In the genomic region with DNA sequence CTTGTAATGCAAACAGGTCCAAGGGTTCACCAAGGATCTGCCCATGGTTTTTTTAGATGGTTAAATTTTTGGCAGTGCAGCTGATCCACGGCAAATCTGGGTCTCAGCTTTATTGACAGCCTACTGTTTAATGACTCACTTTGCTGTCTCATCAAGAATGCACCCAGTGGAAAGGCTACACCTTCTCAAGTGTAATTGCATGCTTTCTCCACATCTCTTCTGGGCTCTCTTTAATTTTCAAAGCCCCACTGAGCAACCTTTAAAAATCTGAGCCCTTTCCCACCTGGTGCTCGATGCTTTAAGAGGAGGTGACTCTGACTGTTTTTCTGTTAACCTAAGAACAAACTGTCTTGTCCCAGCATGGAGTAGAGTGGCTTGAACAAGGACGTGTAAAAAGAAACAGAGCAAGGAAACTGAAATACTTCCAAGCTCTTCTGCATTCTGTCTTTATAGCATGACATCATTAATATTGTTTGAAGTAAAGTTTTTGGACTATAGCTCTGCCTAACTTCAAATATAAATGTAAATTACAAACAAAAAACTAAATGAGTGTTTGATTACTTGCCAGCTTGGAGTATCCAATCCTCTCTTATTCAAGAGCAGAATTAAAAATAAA, we compare ENCODE assay signal across 8 cellular contexts.
DNase-seq lines count a peak whose midpoint lies in the region; ATAC-seq, FAIRE-seq and TF ChIP-seq lines count a peak whose summit lies in the region.

No MANE protein-coding gene starts in this region.

- dilution Hi-C loops in keratinocyte (cut with MboI; ENCODE audit: extremely low pct_ligation_motif_present, low sequenced_read_pairs): no loop called here

- H3K9me1 ChIP-seq in keratinocyte (ENCODE audit: control insufficient read depth, extremely low read depth, insufficient read depth, low read length): no peaks in the 10 kb centered on the region

- ATAC-seq in SK-N-SH treated with all-trans-retinoic acid at 6 μM for 48 hours: peak; percentile 43

- in situ Hi-C loops in GM13977 (cut with MboI; ENCODE audit: low pct_unique_long_range_greater_than_20kb, low sequenced_read_pairs, unreplicated experiment): no loop called here

- H3K36me3 Mint-ChIP-seq in activated T-helper 1 cell treated with anti-CD3 and anti-CD28 coated beads, Interleukin-12 subunit alpha, Interleukin-12 subunit beta, Interleukin-2, Interleukin-4 antibody, amounts not matched to agents 30 ng/mL and 10 ng/mL and 1 ng/mL, durations not matched to agents 14 hours and 24 hours and 36 hours (ENCODE audit: low read depth): peaks cover 5% of the 10 kb centered on the region
- H3K36me3 Mint-ChIP-seq in activated CD4-positive, alpha-beta T cell treated with anti-CD3 and anti-CD28 coated beads, Interleukin-2, amount 10 ng/mL, durations not matched to agents 24 days and 14 days (ENCODE audit: low read depth): no peaks in the 10 kb centered on the region

- no peak overlapping the region for H3K4me3 ChIP-seq in keratinocyte (ENCODE audit: control insufficient read depth in 2 of 3, extremely low read depth in 1 of 3, insufficient read depth in 2 of 3, low read depth in 1 of 3, low read length in 3 of 3)

- peak overlapping the region; percentile 67 for H3K27ac ChIP-seq in keratinocyte (ENCODE audit: control insufficient read depth, insufficient read depth, low read length)

- no peak overlapping the region for H3K4me3 Mint-ChIP-seq in activated T-helper 1 cell treated with anti-CD3 and anti-CD28 coated beads, Interleukin-12 subunit alpha, Interleukin-12 subunit beta, Interleukin-2, Interleukin-4 antibody, amounts not matched to agents 30 ng/mL and 10 ng/mL and 1 ng/mL, durations not matched to agents 14 hours and 24 hours and 36 hours
- no peak overlapping the region for H3K4me3 Mint-ChIP-seq in activated CD4-positive, alpha-beta T cell treated with anti-CD3 and anti-CD28 coated beads, Interleukin-2, amount 10 ng/mL, durations not matched to agents 24 days and 14 days

- peak overlapping the region; percentile 69 for H3K4me2 ChIP-seq in keratinocyte (ENCODE audit: control insufficient read depth, extremely low read depth, insufficient read depth, low read depth, low read length)

- peaks cover 16% of the 10 kb centered on the region for H3K4me1 Mint-ChIP-seq in activated T-helper 1 cell treated with anti-CD3 and anti-CD28 coated beads, Interleukin-12 subunit alpha, Interleukin-12 subunit beta, Interleukin-2, Interleukin-4 antibody, amounts not matched to agents 30 ng/mL and 10 ng/mL and 1 ng/mL, durations not matched to agents 14 hours and 24 hours and 36 hours (ENCODE audit: low read depth)
- peaks cover 20% of the 10 kb centered on the region for H3K4me1 Mint-ChIP-seq in activated CD4-positive, alpha-beta T cell treated with anti-CD3 and anti-CD28 coated beads, Interleukin-2, amount 10 ng/mL, durations not matched to agents 24 days and 14 days

- H3K36me3 ChIP-seq in keratinocyte (ENCODE audit: control insufficient read depth in 2 of 2, extremely low read depth in 1 of 2, insufficient read depth in 2 of 2, low read length in 2 of 2): no peaks in the 10 kb centered on the region

- no peaks in the 10 kb centered on the region for H4K20me1 ChIP-seq in keratinocyte (ENCODE audit: control insufficient read depth, extremely low read depth, insufficient read depth, low read length)

- DNase-seq in AG08396 (ENCODE audit: low spot score) (peak; percentile 29), HT1080 (ENCODE audit: low read depth) (peak; percentile 89), keratinocyte (ENCODE audit: low read depth, low spot score) (no peak), GM13977 (ENCODE audit: low spot score) (no peak), germinal center (ENCODE audit: low spot score) (no peak)
- DNase-seq in activated T-helper 1 cell treated with anti-CD3 and anti-CD28 coated beads, Interleukin-12 subunit alpha, Interleukin-12 subunit beta, Interleukin-2, Interleukin-4 antibody, amounts not matched to agents 30 ng/mL and 10 ng/mL and 1 ng/mL, durations not matched to agents 14 hours and 24 hours and 36 hours (ENCODE audit: low spot score): no peak
- no peak for DNase-seq in activated CD4-positive, alpha-beta T cell treated with anti-CD3 and anti-CD28 coated beads, Interleukin-2, amount 10 ng/mL, durations not matched to agents 24 days and 14 days

- peaks cover 6% of the 10 kb centered on the region for H3K27me3 Mint-ChIP-seq in activated T-helper 1 cell treated with anti-CD3 and anti-CD28 coated beads, Interleukin-12 subunit alpha, Interleukin-12 subunit beta, Interleukin-2, Interleukin-4 antibody, amounts not matched to agents 30 ng/mL and 10 ng/mL and 1 ng/mL, durations not matched to agents 14 hours and 24 hours and 36 hours (ENCODE audit: insufficient read depth)
- peaks cover 4% of the 10 kb centered on the region for H3K27me3 Mint-ChIP-seq in activated CD4-positive, alpha-beta T cell treated with anti-CD3 and anti-CD28 coated beads, Interleukin-2, amount 10 ng/mL, durations not matched to agents 24 days and 14 days

- H3K27me3 ChIP-seq in keratinocyte (ENCODE audit: control insufficient read depth, extremely low read depth, insufficient read depth, low read length): no peaks in the 10 kb centered on the region

- TF ChIP-seq CTCF in keratinocyte (optimal IDR thresholded peaks at IDR 0.05 in 1 of 3, IDR thresholded peaks at IDR 0.05 in 1 of 3, conservative IDR thresholded peaks at IDR 0.05 in 1 of 3; ENCODE audit: extremely low read depth in 1 of 3, insufficient read depth in 2 of 3, low read length in 3 of 3) (peak in 2 of 3 experiments; percentile 19 to 42), GM13977 (IDR thresholded peaks at IDR 0.05; ENCODE audit: extremely low read depth, insufficient read depth, missing control alignments) (no peak)

- intact Hi-C loops in activated T-helper 1 cell treated with anti-CD3 and anti-CD28 coated beads, Interleukin-12 subunit alpha, Interleukin-12 subunit beta, Interleukin-2, Interleukin-4 antibody, amounts not matched to agents 30 ng/mL and 10 ng/mL and 1 ng/mL, durations not matched to agents 14 hours and 24 hours and 36 hours (cut with micrococcal nuclease): loop anchor here (10.0 kb wide), 1 partner anchor 391 kb away; a partner anchor contains a TSS
- intact Hi-C loops in activated CD4-positive, alpha-beta T cell treated with anti-CD3 and anti-CD28 coated beads, Interleukin-2, amount 10 ng/mL, durations not matched to agents 24 days and 14 days (cut with micrococcal nuclease): no loop called here

- H3K9ac ChIP-seq in keratinocyte (ENCODE audit: control insufficient read depth, extremely low read depth, insufficient read depth, low read length): peak overlapping the region; percentile 36

- H3K79me2 ChIP-seq in keratinocyte (ENCODE audit: control insufficient read depth, insufficient read depth, low read length): no peaks in the 10 kb centered on the region

- peak; percentile 97 for FAIRE-seq in keratinocyte (lab: Jason Lieb, UNC)

- H2AFZ ChIP-seq in keratinocyte (ENCODE audit: control insufficient read depth, low read length): peak overlapping the region; percentile 70

- H3K27ac Mint-ChIP-seq in activated T-helper 1 cell treated with anti-CD3 and anti-CD28 coated beads, Interleukin-12 subunit alpha, Interleukin-12 subunit beta, Interleukin-2, Interleukin-4 antibody, amounts not matched to agents 30 ng/mL and 10 ng/mL and 1 ng/mL, durations not matched to agents 14 hours and 24 hours and 36 hours: no peak overlapping the region
- no peak overlapping the region for H3K27ac Mint-ChIP-seq in activated CD4-positive, alpha-beta T cell treated with anti-CD3 and anti-CD28 coated beads, Interleukin-2, amount 10 ng/mL, durations not matched to agents 24 days and 14 days

- peaks cover 45% of the 10 kb centered on the region for H3K4me1 ChIP-seq in keratinocyte (ENCODE audit: control insufficient read depth, extremely low read depth, insufficient read depth, low read length)

- peaks cover 12% of the 10 kb centered on the region for H3K9me3 Mint-ChIP-seq in activated T-helper 1 cell treated with anti-CD3 and anti-CD28 coated beads, Interleukin-12 subunit alpha, Interleukin-12 subunit beta, Interleukin-2, Interleukin-4 antibody, amounts not matched to agents 30 ng/mL and 10 ng/mL and 1 ng/mL, durations not matched to agents 14 hours and 24 hours and 36 hours
- peaks cover 21% of the 10 kb centered on the region for H3K9me3 Mint-ChIP-seq in activated CD4-positive, alpha-beta T cell treated with anti-CD3 and anti-CD28 coated beads, Interleukin-2, amount 10 ng/mL, durations not matched to agents 24 days and 14 days

- H3K9me3 ChIP-seq in keratinocyte (ENCODE audit: control insufficient read depth, low read depth, low read length): no peaks in the 10 kb centered on the region

TF ChIP-seq in SK-N-SH treated with all-trans-retinoic acid at 6 μM for 48 hours, 23 proteins besides CTCF, POLR2A, EP300 and RAD21:
- TF ChIP-seq TCF4 (CRISPR knock-in tag; IDR thresholded peaks at IDR 0.05; ENCODE audit: borderline replicate concordance) (no peak), BACH2 (CRISPR knock-in tag; IDR thresholded peaks at IDR 0.05; ENCODE audit: borderline replicate concordance) (no peak)
TF ChIP-seq in SK-N-SH treated with all-trans-retinoic acid at 6 μM for 48 hours: peak in this region for 0.

Comparison
In these comparisons a context has a peak if more than half of its experiments do, and no peak if none do; other contexts are left out.
1. DNase-seq: peak in AG08396 (single experiment) and HT1080 (single experiment); none in keratinocyte (single experiment), activated T-helper 1 cell treated with anti-CD3 and anti-CD28 coated beads, Interleukin-12 subunit alpha, Interleukin-12 subunit beta, Interleukin-2, Interleukin-4 antibody, amounts not matched to agents 30 ng/mL and 10 ng/mL and 1 ng/mL, durations not matched to agents 14 hours and 24 hours and 36 hours (single experiment), GM13977 (single experiment), activated CD4-positive, alpha-beta T cell treated with anti-CD3 and anti-CD28 coated beads, Interleukin-2, amount 10 ng/mL, durations not matched to agents 24 days and 14 days (single experiment) and germinal center (single experiment).